Comparison of ENCODE assay signal across 27 cellular contexts in the genomic region with DNA sequence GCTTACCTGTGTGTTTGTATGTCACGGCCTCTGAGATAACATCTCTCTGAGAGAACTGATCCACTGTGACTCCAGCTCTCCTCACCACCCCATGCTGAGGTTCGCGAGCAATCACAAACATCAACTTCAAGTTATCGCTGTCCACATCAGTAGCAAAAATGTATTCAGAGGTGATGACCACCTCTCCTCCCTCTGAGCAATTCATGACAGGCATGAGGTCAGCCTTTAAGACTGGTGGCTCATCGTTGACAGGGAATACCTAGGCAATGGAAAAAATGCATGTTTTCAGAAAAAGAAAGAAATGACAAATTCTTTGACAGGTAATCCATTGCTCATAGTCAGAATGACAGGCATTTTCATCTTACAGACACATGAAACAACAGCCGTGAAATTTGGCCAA.
DNase-seq lines count a peak whose midpoint lies in the region; ATAC-seq, FAIRE-seq and TF ChIP-seq lines count a peak whose summit lies in the region.
"Had no signal": no experiment of that assay in that cellular context is flagged by ENCODE, and none has a peak within 500 bp of the region (broad histone marks: within the 10 kb centered on the region; RNA-seq: fewer than 3 reads in every experiment).

No MANE protein-coding gene starts in this region.

- CTCF ChIA-PET in HepG2 (lab: Yijun Ruan, JAX; ENCODE audit: low intra/inter-chr PET ratio, low total read pairs) = no interaction called here

- no peak overlapping the region for H2AFZ ChIP-seq in HepG2 (ENCODE audit: low read length)

- TF ChIP-seq CTCF in HepG2 (CRISPR knock-in tag; IDR thresholded peaks at IDR 0.05) (no peak), right lobe of liver (IDR thresholded peaks at IDR 0.05) (no peak), pancreas (IDR thresholded peaks at IDR 0.05) (no peak)

- H3K36me3 ChIP-seq in HepG2 (replicated peaks in 1 of 2; ENCODE audit: control insufficient read depth in 1 of 2, insufficient read depth in 2 of 2, low read length in 2 of 2) (peaks cover 17 to 85% of the 10 kb centered on the region in 2 experiments), right lobe of liver (no peaks in the 10 kb centered on the region), pancreas (peaks cover 0 to 22% (median 0%) of the 10 kb centered on the region in 3 donors)
- H3K36me3 ChIP-seq: adrenal gland had no signal

- H3K4me3 ChIP-seq in HepG2 (replicated peaks in 1 of 3; ENCODE audit: insufficient read depth in 1 of 3, low read depth in 2 of 3, low read length in 3 of 3) (no peak overlapping the region), right lobe of liver (no peak overlapping the region), pancreas (no peak overlapping the region)
- H3K4me3 ChIP-seq: adrenal gland, body of pancreas had no signal

- TF ChIP-seq POLR2A in HepG2 (IDR thresholded peaks at IDR 0.05; ENCODE audit: insufficient read depth in 1 of 2, low read depth in 2 of 2, low read length in 2 of 2) = no peak
- TF ChIP-seq POLR2A in right lobe of liver (IDR thresholded peaks at IDR 0.05) = no peak

- no peaks in the 10 kb centered on the region for H3K79me2 ChIP-seq in HepG2 (ENCODE audit: insufficient read depth, low read length)

- intact Hi-C loops in HepG2 (cut with micrococcal nuclease; ENCODE audit: unreplicated experiment) = no loop called here
- intact Hi-C loops in right lobe of liver (cut with DNase I) = no loop called here
- intact Hi-C loops in pancreas (cut with DNase I) = no loop called here

- no peak overlapping the region for H3K27ac ChIP-seq in HepG2 (ENCODE audit: extremely low read length, insufficient read depth, low read length)
- H3K27ac ChIP-seq in right lobe of liver = no peak overlapping the region
- no peak overlapping the region for H3K27ac ChIP-seq in pancreas
- H3K27ac ChIP-seq: adrenal gland, body of pancreas had no signal

- H3K9me3 ChIP-seq in HepG2 (ENCODE audit: low read length) (no peaks in the 10 kb centered on the region), right lobe of liver (no peaks in the 10 kb centered on the region), pancreas (no peaks in the 10 kb centered on the region)
- H3K9me3 ChIP-seq: adrenal gland, body of pancreas, Caco-2 had no signal

- ATAC-seq in HepG2 (no peak), right lobe of liver (no peak), pancreas (no peak), GM19463 (IDR thresholded peaks at IDR 0.05; ENCODE audit: unreplicated experiment) (no peak)
- ATAC-seq: activated T-cell treated with anti-CD3 and anti-CD28 coated beads, Interleukin-2, amount 50 U/mL, for 4 hours; body of pancreas; HCT116; left ventricle myocardium superior; naive thymus-derived CD8-positive, alpha-beta T cell; Panc1 had no signal

- H3K9ac ChIP-seq in HepG2 (ENCODE audit: insufficient read depth, low read depth, low read length) = no peak overlapping the region

- no peak for TF ChIP-seq RAD21 in HepG2 (CRISPR knock-in tag; IDR thresholded peaks at IDR 0.05)

- in situ Hi-C loops in HepG2 (cut with HindIII; ENCODE audit: extremely low pct_ligation_motif_present, low pct_unique_long_range_greater_than_20kb) = no loop called here

- H3K4me1 ChIP-seq in HepG2 (ENCODE audit: insufficient read depth, low read length) (no peaks in the 10 kb centered on the region), right lobe of liver (no peaks in the 10 kb centered on the region), pancreas (no peaks in the 10 kb centered on the region)
- H3K4me1 ChIP-seq: adrenal gland, body of pancreas, Caco-2 had no signal

- no peaks in the 10 kb centered on the region for H3K27me3 ChIP-seq in HepG2 (ENCODE audit: control insufficient read depth in 1 of 2, insufficient read depth in 2 of 2, low read length in 2 of 2)
- no peaks in the 10 kb centered on the region for H3K27me3 ChIP-seq in right lobe of liver
- H3K27me3 ChIP-seq in pancreas = no peaks in the 10 kb centered on the region
- H3K27me3 ChIP-seq: adrenal gland, body of pancreas had no signal

- H3K4me2 ChIP-seq in HepG2 (ENCODE audit: low read depth, low read length) = no peak overlapping the region

- no peak for TF ChIP-seq EP300 in HepG2 (IDR thresholded peaks at IDR 0.05; ENCODE audit: low read depth in 2 of 2, low read length in 2 of 2)
- no peak for TF ChIP-seq EP300 in HepG2 (CRISPR knock-in tag; IDR thresholded peaks at IDR 0.05; ENCODE audit: borderline replicate concordance)

- 97% methylated on average over 6 of the region's 6 CpGs for WGBS in HepG2 (ENCODE audit: low lambda C conversion rate)
- 69% methylated on average over 6 of the region's 6 CpGs for whole genome bisulfite sequencing in right lobe of liver (ENCODE audit: insufficient coverage, low coverage, low lambda C conversion rate, missing lambda C conversion rate)
- 95% methylated on average over 6 of the region's 6 CpGs for WGBS in pancreas, 2 donors

- no TSS peak for BruUV-seq in HepG2 (replicated peaks; lab: Mats Ljungman, UMichigan)

- POLR2A ChIA-PET in HepG2 (lab: Yijun Ruan, JAX) = no interaction called here

- FAIRE-seq in HepG2 (lab: Jason Lieb, UNC) = no peak
- no peak for FAIRE-seq in pancreas (lab: Jason Lieb, UNC)
- FAIRE-seq: islet of Langerhans, small intestine had no signal

- no peaks in the 10 kb centered on the region for H4K20me1 ChIP-seq in HepG2 (ENCODE audit: insufficient read depth, low read length)

- DNase-seq in HepG2 (ENCODE audit: low spot score) (no peak), right lobe of liver (no peak), RKO (ENCODE audit: low spot score) (peak; percentile 68), iris pigment epithelial cell (ENCODE audit: low read depth) (peak; percentile 10), NCI-H1930 (lab: John Stamatoyannopoulos, UW) (no peak), pancreas (no peak)
- DNase-seq: activated B cell treated with CpG ODN at 0.5 μM for 24 hours; activated CD4-positive, alpha-beta T cell treated with anti-CD3 and anti-CD28 coated beads, Interleukin-2, amount 50 U/mL, for 1 hour; activated T-cell treated with anti-CD3 and anti-CD28 coated beads, Interleukin-2, amount 50 U/mL, for 4 hours; adrenal gland; body of pancreas; Caco-2; cerebellar nuclear complex; dermis blood vessel endothelial cell; endodermal cell; GDM1; left ventricle myocardium superior; naive thymus-derived CD8-positive, alpha-beta T cell; NCI-H1048; NCI-H748 treated with DMSO at 0.1 percent for 48 hours; SHP77 treated with DMSO at 0.1 percent for 48 hours; small intestine; stimulated activated naive CD4-positive, alpha-beta T cell had no signal

TF ChIP-seq in HepG2, 621 proteins besides CTCF, POLR2A, EP300 and RAD21:
- TF ChIP-seq ZMYM4 (CRISPR knock-in tag; IDR thresholded peaks at IDR 0.05) (no peak), RBM22 (optimal IDR thresholded peaks at IDR 0.05; ENCODE audit: low read length) (peak; percentile 41)

Comparison
In these comparisons a context has a peak if more than half of its experiments do, and no peak if none do; other contexts are left out.
1. DNase-seq: peak in RKO (single experiment) and iris pigment epithelial cell (single experiment); none in HepG2 (single experiment), right lobe of liver (0 of 3), NCI-H1930 (0 of 2) and pancreas (0 of 6).